Comparison of ENCODE assay signal across 25 cellular contexts in genomic region chr16:3986235-3986544, GRCh38.
"Had no signal": no experiment of that assay in that cellular context is flagged by ENCODE, and none has a peak within 500 bp of the region (broad histone marks: within the 10 kb centered on the region; RNA-seq: fewer than 3 reads in every experiment).

No MANE protein-coding gene starts in this region.

- DNase-seq: left colon; left lung; lower lobe of right lung; mammary epithelial cell; mesenchymal stem cell; naive thymus-derived CD8-positive, alpha-beta T cell; retina; right cardiac atrium; small intestine; spleen; stimulated activated CD4-positive, alpha-beta T cell treated with anti-CD3 and anti-CD28 coated beads, Interleukin-4, amount 100 ng/mL, for 24 hours; stimulated activated naive CD4-positive, alpha-beta T cell treated with Interleukin-2 at 50 U/mL for 16 hours; stimulated activated naive CD8-positive, alpha-beta T cell treated with anti-CD3 and anti-CD28 coated beads, Interleukin-15, amount 100 ng/mL, for 72 hours; substantia nigra; thyroid gland; transverse colon had no signal

- ATAC-seq: left colon; left lung; naive thymus-derived CD8-positive, alpha-beta T cell; pancreas; sciatic nerve had no signal

- H3K9me3 ChIP-seq: left lung, lower lobe of right lung, pancreas, prostate gland, spleen, thyroid gland, transverse colon, upper lobe of left lung, vagina had no signal

- H3K4me3 ChIP-seq: hepatocyte, left lung, lower lobe of right lung, pancreas, prostate gland, spleen, thyroid gland, transverse colon, upper lobe of left lung, vagina had no signal

- H3K4me1 Mint-ChIP-seq: stimulated activated memory B cell treated with anti-CD40 and anti-IgM and Interleukin-4, amounts not matched to agents 10 μg/mL and 1 μg/mL and 100 μg/mL, for 72 hours had no signal

- H3K36me3 Mint-ChIP-seq: stimulated activated memory B cell treated with anti-CD40 and anti-IgM and Interleukin-4, amounts not matched to agents 10 μg/mL and 1 μg/mL and 100 μg/mL, for 72 hours had no signal

- H3K36me3 ChIP-seq: prostate gland had no signal

- H3K4me2 ChIP-seq: hepatocyte had no signal

- H3K79me2 ChIP-seq: hepatocyte had no signal

- H3K27me3 ChIP-seq: hepatocyte, left lung, pancreas, spleen, thyroid gland, transverse colon, upper lobe of left lung, vagina had no signal

- H2AFZ ChIP-seq: hepatocyte had no signal

- H3K27ac Mint-ChIP-seq: naive thymus-derived CD8-positive, alpha-beta T cell; nephron; stimulated activated memory B cell treated with anti-CD40 and anti-IgM and Interleukin-4, amounts not matched to agents 10 μg/mL and 1 μg/mL and 100 μg/mL, for 72 hours had no signal

- H3K4me3 Mint-ChIP-seq: naive thymus-derived CD8-positive, alpha-beta T cell; nephron; neural crest cell; stimulated activated memory B cell treated with anti-CD40 and anti-IgM and Interleukin-4, amounts not matched to agents 10 μg/mL and 1 μg/mL and 100 μg/mL, for 72 hours; stimulated activated naive CD8-positive, alpha-beta T cell treated with anti-CD3 and anti-CD28 coated beads, Interleukin-15, amount 100 ng/mL, for 72 hours had no signal

- H3K27ac ChIP-seq: hepatocyte, left lung, lower lobe of right lung, pancreas, prostate gland, spleen, thyroid gland, transverse colon, upper lobe of left lung, vagina had no signal

- H3K9me3 Mint-ChIP-seq: naive thymus-derived CD8-positive, alpha-beta T cell; nephron; neural crest cell; stimulated activated memory B cell treated with anti-CD40 and anti-IgM and Interleukin-4, amounts not matched to agents 10 μg/mL and 1 μg/mL and 100 μg/mL, for 72 hours; stimulated activated naive CD8-positive, alpha-beta T cell treated with anti-CD3 and anti-CD28 coated beads, Interleukin-15, amount 100 ng/mL, for 72 hours had no signal

- H3K4me1 ChIP-seq: left lung, lower lobe of right lung, pancreas, prostate gland, thyroid gland had no signal
